9 cellular contexts compared by ENCODE assay signal in genomic region chr10:113052076-113052830, GRCh38.
A peak's percentile ranks its signal among the peaks of the same experiment; 100 is the strongest.
DNase-seq lines count a peak whose midpoint lies in the region; ATAC-seq and TF ChIP-seq lines count a peak whose summit lies in the region.
"Had no signal": no experiment of that assay in that cellular context is flagged by ENCODE, and none has a peak within 500 bp of the region (broad histone marks: within the 10 kb centered on the region; RNA-seq: fewer than 3 reads in every experiment).

No MANE protein-coding gene starts in this region.

- no peaks in the 10 kb centered on the region for H3K9me3 ChIP-seq in heart right ventricle
- H3K9me3 ChIP-seq: esophagus squamous epithelium had no signal

- no peaks in the 10 kb centered on the region for H3K36me3 ChIP-seq in heart right ventricle

- ATAC-seq in SK-N-SH treated with all-trans-retinoic acid at 6 μM for 48 hours, result peak; percentile 18
- peak in 4 of 8 donors; percentile 2 to 41 (median 26) for ATAC-seq in heart right ventricle
- no peak for ATAC-seq in GM18520 (IDR thresholded peaks at IDR 0.05; ENCODE audit: unreplicated experiment)

- 79 to 82% methylated on average over 10 of the region's 10 CpGs for WGBS in heart right ventricle, 2 donors

- DNase-seq in HFF-Myc (ENCODE audit: extremely low read depth, low read depth) (no peak), heart right ventricle (no peak), superior temporal gyrus (ENCODE audit: extremely low spot score) (peak; percentile 59), T-helper 2 cell (no peak), activated T-cell treated with anti-CD3 and anti-CD28 coated beads for 4 hours (no peak)
- DNase-seq: activated naive CD4-positive, alpha-beta T cell treated with anti-CD3 and anti-CD28 coated beads, Interleukin-2, amount 10 ng/mL, durations not matched to agents 7 days and 5 days; esophagus squamous epithelium had no signal

- peak; percentile 25 for TF ChIP-seq CTCF in HFF-Myc (IDR thresholded peaks at IDR 0.05; ENCODE audit: low read depth, low read length, missing control alignments)
- TF ChIP-seq CTCF in heart right ventricle (IDR thresholded peaks at IDR 0.05), result peak in 8 of 9 donors; percentile 14 to 46 (median 26)

- intact Hi-C loops in heart right ventricle (cut with DNase I), result loop anchor here in 3 of 10 donors (5.0 to 10.0 kb wide), 3 partner anchors 95 to 100 kb away; partner anchors contain the start of gene TCF7L2 (in 2 of the 3)

- peak overlapping the region in 1 of 10 donors; percentile 1 for H3K27ac ChIP-seq in heart right ventricle

- no peak overlapping the region for H3K4me3 ChIP-seq in HFF-Myc (replicated peaks; ENCODE audit: low read depth, low read length)
- H3K4me3 ChIP-seq in heart right ventricle, result no peak overlapping the region
- H3K4me3 ChIP-seq: esophagus squamous epithelium had no signal

- H3K27me3 ChIP-seq in heart right ventricle, result no peaks in the 10 kb centered on the region
- H3K27me3 ChIP-seq: esophagus squamous epithelium had no signal

- H3K4me1 ChIP-seq in heart right ventricle, result peaks cover 0 to 78% (median 45%) of the 10 kb centered on the region in 9 donors

TF ChIP-seq in SK-N-SH treated with all-trans-retinoic acid at 6 μM for 48 hours, 23 proteins besides CTCF, POLR2A, EP300 and RAD21:
- no peak for TF ChIP-seq SNAI2 (CRISPR knock-in tag; IDR thresholded peaks at IDR 0.05)
- no peak for TF ChIP-seq TOX (CRISPR knock-in tag; IDR thresholded peaks at IDR 0.05; ENCODE audit: borderline replicate concordance)
- no peak for TF ChIP-seq BACH2 (CRISPR knock-in tag; IDR thresholded peaks at IDR 0.05; ENCODE audit: borderline replicate concordance)
- no peak for TF ChIP-seq ARNTL (CRISPR knock-in tag; IDR thresholded peaks at IDR 0.05; ENCODE audit: borderline replicate concordance, low read depth)
- no peak for TF ChIP-seq PPARA (CRISPR knock-in tag; IDR thresholded peaks at IDR 0.05; ENCODE audit: borderline replicate concordance)
- no peak for TF ChIP-seq RARB (CRISPR knock-in tag; IDR thresholded peaks at IDR 0.05)
- TF ChIP-seq ESRRG (CRISPR knock-in tag; IDR thresholded peaks at IDR 0.05), result no peak
- TF ChIP-seq PATZ1 (CRISPR knock-in tag; IDR thresholded peaks at IDR 0.05; ENCODE audit: borderline replicate concordance), result no peak
- TF ChIP-seq CREB5 (CRISPR knock-in tag; IDR thresholded peaks at IDR 0.05; ENCODE audit: low read depth), result no peak
TF ChIP-seq in SK-N-SH treated with all-trans-retinoic acid at 6 μM for 48 hours: peak in this region for 0.
